ENCODE assay signal across 8 cellular contexts in the genomic region with DNA sequence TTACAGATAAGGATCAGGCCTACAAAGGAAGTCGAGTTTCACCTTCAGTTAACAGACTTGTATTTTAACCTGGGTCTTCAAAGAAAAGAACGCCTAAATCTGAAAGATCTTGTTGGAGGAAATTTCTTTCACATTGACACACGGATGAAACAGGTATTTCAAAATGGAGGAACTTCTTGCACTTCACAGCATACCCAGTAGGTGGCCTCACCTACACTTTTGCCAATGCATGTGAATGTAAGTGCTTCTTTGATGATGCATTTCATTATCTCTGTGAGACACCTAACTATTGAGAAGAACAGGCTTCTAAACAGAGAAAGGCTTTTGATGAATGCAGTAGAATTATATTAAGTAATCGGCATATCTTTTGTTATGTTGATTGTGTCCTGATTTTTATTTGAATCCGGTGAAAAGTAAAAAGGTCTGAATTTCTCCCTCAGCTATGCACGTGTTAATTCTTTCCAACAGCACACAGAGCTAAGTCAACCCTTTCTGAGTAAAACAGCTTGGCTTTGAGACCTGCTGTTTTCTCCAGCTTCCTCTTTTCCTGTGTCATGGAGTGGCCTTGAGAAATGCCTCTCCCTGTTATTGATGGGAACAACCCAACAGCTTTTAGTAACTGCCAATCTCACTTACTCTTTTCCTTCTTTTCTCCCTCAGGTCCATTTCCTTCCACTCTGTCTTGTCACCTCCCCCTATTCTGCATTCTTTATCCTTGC.
DNase-seq lines count a peak whose midpoint lies in the region; ATAC-seq and TF ChIP-seq lines count a peak whose summit lies in the region.

No MANE protein-coding gene starts in this region.

- CTCF ChIA-PET in Calu3 (lab: Charles Lee) = interaction anchor here (0.6 kb wide), 1 partner anchor 94 kb away, joined by 4 read pairs; no protein-coding TSS in a partner anchor

- DNase-seq in Calu3 = peak; percentile 59
- DNase-seq in NCI-H2081 treated with DMSO at 0.1 percent for 48 hours (lab: John Stamatoyannopoulos, UW) = peak; percentile 42
- DNase-seq in brain pericyte (ENCODE audit: low read depth, low spot score) = peak; percentile 25
- peak in 1 of 3 donors; percentile 75 for DNase-seq in mucosa of descending colon
- no peak for DNase-seq in stimulated activated effector memory CD8-positive, alpha-beta T cell treated with anti-CD3 and anti-CD28 coated beads, Interleukin-12 subunit alpha, Interleukin-12 subunit beta, amount 100 ng/mL, for 72 hours (ENCODE audit: low spot score in 2 of 2)
- no peak for DNase-seq in mesenteric fat pad (ENCODE audit: low spot score)

- H3K4me1 Mint-ChIP-seq in Calu3 (ENCODE audit: low read depth, unreplicated experiment) = no peaks in the 10 kb centered on the region
- H3K4me1 Mint-ChIP-seq in stimulated activated effector memory CD8-positive, alpha-beta T cell treated with anti-CD3 and anti-CD28 coated beads, Interleukin-12 subunit alpha, Interleukin-12 subunit beta, amount 100 ng/mL, for 72 hours = no peaks in the 10 kb centered on the region

- H3K4me3 Mint-ChIP-seq in Calu3 (ENCODE audit: low read depth, unreplicated experiment) = no peak overlapping the region
- no peak overlapping the region for H3K4me3 Mint-ChIP-seq in stimulated activated effector memory CD8-positive, alpha-beta T cell treated with anti-CD3 and anti-CD28 coated beads, Interleukin-12 subunit alpha, Interleukin-12 subunit beta, amount 100 ng/mL, for 72 hours

- intact Hi-C loops in Calu3 (cut with micrococcal nuclease; ENCODE audit: unreplicated experiment) (no loop called here), mucosa of descending colon (cut with DNase I, micrococcal nuclease) (no loop called here)

- peaks cover 5% of the 10 kb centered on the region for H3K9me3 Mint-ChIP-seq in Calu3 (ENCODE audit: low read depth, unreplicated experiment)
- H3K9me3 Mint-ChIP-seq in stimulated activated effector memory CD8-positive, alpha-beta T cell treated with anti-CD3 and anti-CD28 coated beads, Interleukin-12 subunit alpha, Interleukin-12 subunit beta, amount 100 ng/mL, for 72 hours = peaks cover 13% of the 10 kb centered on the region

- H3K4me3 ChIP-seq in mucosa of descending colon = no peak overlapping the region

- H3K27ac Mint-ChIP-seq in Calu3 (ENCODE audit: unreplicated experiment) = no peak overlapping the region
- no peak overlapping the region for H3K27ac Mint-ChIP-seq in stimulated activated effector memory CD8-positive, alpha-beta T cell treated with anti-CD3 and anti-CD28 coated beads, Interleukin-12 subunit alpha, Interleukin-12 subunit beta, amount 100 ng/mL, for 72 hours

- no peaks in the 10 kb centered on the region for H3K36me3 Mint-ChIP-seq in Calu3 (ENCODE audit: insufficient read depth, unreplicated experiment)
- H3K36me3 Mint-ChIP-seq in stimulated activated effector memory CD8-positive, alpha-beta T cell treated with anti-CD3 and anti-CD28 coated beads, Interleukin-12 subunit alpha, Interleukin-12 subunit beta, amount 100 ng/mL, for 72 hours = no peaks in the 10 kb centered on the region

- ATAC-seq in GM18867 (IDR thresholded peaks at IDR 0.05; ENCODE audit: unreplicated experiment) (peak; percentile 98), HG02973 (IDR thresholded peaks at IDR 0.05; ENCODE audit: unreplicated experiment) (peak; percentile 97), mucosa of descending colon (peak; percentile 82)
- no peak for ATAC-seq in stimulated activated effector memory CD8-positive, alpha-beta T cell treated with anti-CD3 and anti-CD28 coated beads, Interleukin-12 subunit alpha, Interleukin-12 subunit beta, amount 100 ng/mL, for 72 hours

- H3K36me3 ChIP-seq in mucosa of descending colon (ENCODE audit: low read depth) = no peaks in the 10 kb centered on the region

- no TSS peak for BruUV-seq in Calu3 (replicated peaks; lab: Mats Ljungman, UMichigan)

- no peaks in the 10 kb centered on the region for H3K9me3 ChIP-seq in mucosa of descending colon

- TF ChIP-seq CTCF in Calu3 (IDR thresholded peaks at IDR 0.05; ENCODE audit: unreplicated experiment) = peak; percentile 62
- TF ChIP-seq CTCF in mucosa of descending colon (IDR thresholded peaks at IDR 0.05) = peak; percentile 44

- H3K4me1 ChIP-seq in mucosa of descending colon (ENCODE audit: low read depth) = no peaks in the 10 kb centered on the region

- H3K27me3 Mint-ChIP-seq in Calu3 (ENCODE audit: unreplicated experiment) = no peaks in the 10 kb centered on the region

Comparison
In these comparisons a context has a peak if more than half of its experiments do, and no peak if none do; other contexts are left out.
1. DNase-seq: peak in Calu3 (single experiment), NCI-H2081 treated with DMSO at 0.1 percent for 48 hours (single experiment) and brain pericyte (single experiment); none in stimulated activated effector memory CD8-positive, alpha-beta T cell treated with anti-CD3 and anti-CD28 coated beads, Interleukin-12 subunit alpha, Interleukin-12 subunit beta, amount 100 ng/mL, for 72 hours (0 of 2) and mesenteric fat pad (single experiment).